Comparison of ENCODE assay signal across 11 cellular contexts in genomic region chr14:60658116-60658515, GRCh38. TPM values are rescaled to one million over a fixed set of nuclear protein-coding genes. Genes with fewer than 3 reads are reported as not detected.
DNase-seq lines count a peak whose midpoint lies in the region; ATAC-seq and TF ChIP-seq lines count a peak whose summit lies in the region.
"Had no signal": no experiment of that assay in that cellular context is flagged by ENCODE, and none has a peak within 500 bp of the region (broad histone marks: within the 10 kb centered on the region; RNA-seq: fewer than 3 reads in every experiment).

No MANE protein-coding gene starts in this region.

- no peak for DNase-seq in activated CD8-positive, alpha-beta memory T cell treated with anti-CD3 and anti-CD28 coated beads, Interleukin-2, amount 10 ng/mL, durations not matched to agents 7 days and 5 days
- no peak for DNase-seq in activated CD8-positive, alpha-beta memory T cell treated with anti-CD3 and anti-CD28 coated beads, Interleukin-2, amount 50 U/mL, for 48 hours
- no peak for DNase-seq in T-cell
- DNase-seq in glutamatergic neuron = no peak
- no peak for DNase-seq in stimulated activated effector memory CD8-positive, alpha-beta T cell treated with anti-CD3 and anti-CD28 coated beads, Interleukin-12 subunit alpha, Interleukin-12 subunit beta, amount 100 ng/mL, for 72 hours (ENCODE audit: low spot score in 2 of 2)
- DNase-seq in GDM1 (lab: John Stamatoyannopoulos, UW) = no peak
- DNase-seq: DND-41, hippocampal formation, NCI-H1694 treated with DMSO at 0.1 percent for 48 hours had no signal

- H3K27ac Mint-ChIP-seq in activated CD8-positive, alpha-beta memory T cell treated with anti-CD3 and anti-CD28 coated beads, Interleukin-2, amount 10 ng/mL, durations not matched to agents 7 days and 5 days = peak overlapping the region; percentile 17
- no peak overlapping the region for H3K27ac Mint-ChIP-seq in T-cell
- H3K27ac Mint-ChIP-seq in glutamatergic neuron (ENCODE audit: unreplicated experiment) = peak overlapping the region; percentile 97
- H3K27ac Mint-ChIP-seq in stimulated activated effector memory CD8-positive, alpha-beta T cell treated with anti-CD3 and anti-CD28 coated beads, Interleukin-12 subunit alpha, Interleukin-12 subunit beta, amount 100 ng/mL, for 72 hours = no peak overlapping the region

- H3K4me3 Mint-ChIP-seq in activated CD8-positive, alpha-beta memory T cell treated with anti-CD3 and anti-CD28 coated beads, Interleukin-2, amount 10 ng/mL, durations not matched to agents 7 days and 5 days = peak overlapping the region; percentile 82
- H3K4me3 Mint-ChIP-seq in T-cell (peak overlapping the region; percentile 58 to 73 (median 72)), glutamatergic neuron (ENCODE audit: unreplicated experiment) (peak overlapping the region; percentile 95)
- H3K4me3 Mint-ChIP-seq in stimulated activated effector memory CD8-positive, alpha-beta T cell treated with anti-CD3 and anti-CD28 coated beads, Interleukin-12 subunit alpha, Interleukin-12 subunit beta, amount 100 ng/mL, for 72 hours = peak overlapping the region; percentile 75

- no peak for ATAC-seq in activated CD8-positive, alpha-beta memory T cell treated with anti-CD3 and anti-CD28 coated beads, Interleukin-2, amount 10 ng/mL, durations not matched to agents 7 days and 5 days
- no peak for ATAC-seq in T-cell (replicated peaks in 1 of 4)
- ATAC-seq in stimulated activated effector memory CD8-positive, alpha-beta T cell treated with anti-CD3 and anti-CD28 coated beads, Interleukin-12 subunit alpha, Interleukin-12 subunit beta, amount 100 ng/mL, for 72 hours = no peak
- ATAC-seq in GM21515 (IDR thresholded peaks at IDR 0.05; ENCODE audit: unreplicated experiment) = no peak
- ATAC-seq in GM19463 (IDR thresholded peaks at IDR 0.05; ENCODE audit: unreplicated experiment) = no peak

- peaks cover 86% of the 10 kb centered on the region for H3K27me3 Mint-ChIP-seq in activated CD8-positive, alpha-beta memory T cell treated with anti-CD3 and anti-CD28 coated beads, Interleukin-2, amount 10 ng/mL, durations not matched to agents 7 days and 5 days
- H3K27me3 Mint-ChIP-seq in T-cell = peaks cover 72 to 83% of the 10 kb centered on the region in 2 donors
- peaks cover 40% of the 10 kb centered on the region for H3K27me3 Mint-ChIP-seq in glutamatergic neuron (ENCODE audit: unreplicated experiment)

- POLR2A ChIA-PET in T-cell (lab: Charles Lee) = no interaction called here

- CTCF ChIA-PET in activated CD8-positive, alpha-beta memory T cell treated with anti-CD3 and anti-CD28 coated beads, Interleukin-2, amount 10 ng/mL, durations not matched to agents 7 days and 5 days (lab: Charles Lee) = interaction anchor here (0.9 to 2.5 kb wide), 10 partner anchors 12 to 595 kb away, joined by 3 to 13 read pairs (median 4); no protein-coding TSS in a partner anchor
- CTCF ChIA-PET in T-cell (lab: Charles Lee) = no interaction called here

- TF ChIP-seq CTCF in glutamatergic neuron (IDR thresholded peaks at IDR 0.05; ENCODE audit: partially characterized antibody, unreplicated experiment) = no peak

- no peaks in the 10 kb centered on the region for H3K9me3 Mint-ChIP-seq in activated CD8-positive, alpha-beta memory T cell treated with anti-CD3 and anti-CD28 coated beads, Interleukin-2, amount 10 ng/mL, durations not matched to agents 7 days and 5 days (ENCODE audit: low read depth)
- H3K9me3 Mint-ChIP-seq in T-cell (no peaks in the 10 kb centered on the region), glutamatergic neuron (ENCODE audit: unreplicated experiment) (peaks cover 46% of the 10 kb centered on the region)
- H3K9me3 Mint-ChIP-seq in stimulated activated effector memory CD8-positive, alpha-beta T cell treated with anti-CD3 and anti-CD28 coated beads, Interleukin-12 subunit alpha, Interleukin-12 subunit beta, amount 100 ng/mL, for 72 hours = no peaks in the 10 kb centered on the region

- H3K4me1 Mint-ChIP-seq in activated CD8-positive, alpha-beta memory T cell treated with anti-CD3 and anti-CD28 coated beads, Interleukin-2, amount 10 ng/mL, durations not matched to agents 7 days and 5 days = peaks cover 35% of the 10 kb centered on the region
- H3K4me1 Mint-ChIP-seq in T-cell (peaks cover 44 to 57% (median 45%) of the 10 kb centered on the region in 3 donors), glutamatergic neuron (ENCODE audit: low read depth, unreplicated experiment) (peaks cover 54% of the 10 kb centered on the region)
- H3K4me1 Mint-ChIP-seq in stimulated activated effector memory CD8-positive, alpha-beta T cell treated with anti-CD3 and anti-CD28 coated beads, Interleukin-12 subunit alpha, Interleukin-12 subunit beta, amount 100 ng/mL, for 72 hours = peaks cover 37% of the 10 kb centered on the region

- no peaks in the 10 kb centered on the region for H3K36me3 Mint-ChIP-seq in activated CD8-positive, alpha-beta memory T cell treated with anti-CD3 and anti-CD28 coated beads, Interleukin-2, amount 10 ng/mL, durations not matched to agents 7 days and 5 days
- H3K36me3 Mint-ChIP-seq in T-cell (no peaks in the 10 kb centered on the region), glutamatergic neuron (ENCODE audit: unreplicated experiment) (no peaks in the 10 kb centered on the region)
- no peaks in the 10 kb centered on the region for H3K36me3 Mint-ChIP-seq in stimulated activated effector memory CD8-positive, alpha-beta T cell treated with anti-CD3 and anti-CD28 coated beads, Interleukin-12 subunit alpha, Interleukin-12 subunit beta, amount 100 ng/mL, for 72 hours

RNA-seq across cellular contexts. Expression of gene SIX1, which starts 8.8 kb away (rescaled TPM):
- under 1 TPM; 0.47 to 0.89 TPM for total RNA-seq in activated CD8-positive, alpha-beta memory T cell treated with anti-CD3 and anti-CD28 coated beads, Interleukin-2, amount 10 ng/mL, durations not matched to agents 7 days and 5 days
- total RNA-seq in T-cell = under 1 TPM in 1 of 5 donors, not detected in 4; 0.18 TPM
- 79.6 TPM for total RNA-seq in glutamatergic neuron (ENCODE audit: unreplicated experiment)

Comparison
In these comparisons a context has a peak if more than half of its experiments do, and no peak if none do; other contexts are left out.
1. H3K27ac Mint-ChIP-seq: peak in activated CD8-positive, alpha-beta memory T cell treated with anti-CD3 and anti-CD28 coated beads, Interleukin-2, amount 10 ng/mL, durations not matched to agents 7 days and 5 days (single experiment) and glutamatergic neuron (single experiment); none in T-cell (0 of 2) and stimulated activated effector memory CD8-positive, alpha-beta T cell treated with anti-CD3 and anti-CD28 coated beads, Interleukin-12 subunit alpha, Interleukin-12 subunit beta, amount 100 ng/mL, for 72 hours (single experiment).
2. RNA of gene SIX1, which starts 8.8 kb away (total RNA-seq): 79.6 TPM in glutamatergic neuron (single experiment); 0.47 to 0.89 TPM in activated CD8-positive, alpha-beta memory T cell treated with anti-CD3 and anti-CD28 coated beads, Interleukin-2, amount 10 ng/mL, durations not matched to agents 7 days and 5 days and 0.18 TPM in T-cell; every median in the first group is over 10 times any median in the second.
3. Peak in every context shown above with its lines, with median percentiles within 50 percentile points of each other: H3K4me3 Mint-ChIP-seq.